ENCODE assay signal across 10 cellular contexts in genomic region chr9:107739601-107740082, GRCh38.
DNase-seq lines count a peak whose midpoint lies in the region; ATAC-seq and TF ChIP-seq lines count a peak whose summit lies in the region.
"Had no signal": no experiment of that assay in that cellular context is flagged by ENCODE, and none has a peak within 500 bp of the region (broad histone marks: within the 10 kb centered on the region; RNA-seq: fewer than 3 reads in every experiment).

No MANE protein-coding gene starts in this region.

- peaks cover 6 to 54% (median 42%) of the 10 kb centered on the region in 5 donors for H3K4me1 ChIP-seq in subcutaneous abdominal adipose tissue (ENCODE audit: control insufficient read depth in 5 of 5, insufficient read depth in 5 of 5, low read length in 5 of 5)

- H3K9me3 ChIP-seq in subcutaneous abdominal adipose tissue (ENCODE audit: control insufficient read depth in 5 of 5, low read length in 5 of 5): no peaks in the 10 kb centered on the region

- no peak for ATAC-seq in left colon

- H3K27ac ChIP-seq in coronary artery (peak overlapping the region; percentile 86 to 87), subcutaneous abdominal adipose tissue (ENCODE audit: low read depth, low read length) (peak overlapping the region; percentile 23)

- H3K4me3 ChIP-seq in coronary artery: peak overlapping the region; percentile 32
- no peak overlapping the region for H3K4me3 ChIP-seq in subcutaneous abdominal adipose tissue (ENCODE audit: low read depth in 1 of 5, low read length in 5 of 5)

- peak overlapping the region in 1 of 5 donors; percentile 35 for H3K9ac ChIP-seq in subcutaneous abdominal adipose tissue (ENCODE audit: low read length in 5 of 5)

- DNase-seq in M059J (ENCODE audit: low read depth) (peak; percentile 91), coronary artery (ENCODE audit: low spot score) (peak; percentile 84), left colon (peak; percentile 34 to 38), NCI-H345 (lab: John Stamatoyannopoulos, UW) (no peak), A172 (ENCODE audit: low spot score) (no peak), SKM-1 (lab: John Stamatoyannopoulos, UW; ENCODE audit: unreplicated experiment) (no peak)
- DNase-seq in activated T-cell treated with anti-CD3 and anti-CD28 coated beads, Interleukin-2, amount 50 U/mL, for 48 hours: no peak
- DNase-seq: H9, NCI-H446 had no signal

- intact Hi-C loops in left colon (cut with DNase I, micrococcal nuclease): no loop called here

- no peak for TF ChIP-seq CTCF in coronary artery (IDR thresholded peaks at IDR 0.05)

- H3K27me3 ChIP-seq in subcutaneous abdominal adipose tissue (ENCODE audit: control insufficient read depth in 5 of 5, insufficient read depth in 4 of 5, low read length in 5 of 5): no peaks in the 10 kb centered on the region

- no peaks in the 10 kb centered on the region for H3K36me3 ChIP-seq in subcutaneous abdominal adipose tissue (ENCODE audit: control insufficient read depth in 5 of 5, insufficient read depth in 5 of 5, low read length in 5 of 5)

Comparison
In these comparisons a context has a peak if more than half of its experiments do, and no peak if none do; other contexts are left out.
1. DNase-seq: peak in M059J (single experiment), coronary artery (single experiment) and left colon (2 of 2); none in activated T-cell treated with anti-CD3 and anti-CD28 coated beads, Interleukin-2, amount 50 U/mL, for 48 hours (0 of 2), NCI-H345 (single experiment), A172 (single experiment) and SKM-1 (single experiment).